2 cellular contexts compared by ENCODE assay signal in the genomic region with DNA sequence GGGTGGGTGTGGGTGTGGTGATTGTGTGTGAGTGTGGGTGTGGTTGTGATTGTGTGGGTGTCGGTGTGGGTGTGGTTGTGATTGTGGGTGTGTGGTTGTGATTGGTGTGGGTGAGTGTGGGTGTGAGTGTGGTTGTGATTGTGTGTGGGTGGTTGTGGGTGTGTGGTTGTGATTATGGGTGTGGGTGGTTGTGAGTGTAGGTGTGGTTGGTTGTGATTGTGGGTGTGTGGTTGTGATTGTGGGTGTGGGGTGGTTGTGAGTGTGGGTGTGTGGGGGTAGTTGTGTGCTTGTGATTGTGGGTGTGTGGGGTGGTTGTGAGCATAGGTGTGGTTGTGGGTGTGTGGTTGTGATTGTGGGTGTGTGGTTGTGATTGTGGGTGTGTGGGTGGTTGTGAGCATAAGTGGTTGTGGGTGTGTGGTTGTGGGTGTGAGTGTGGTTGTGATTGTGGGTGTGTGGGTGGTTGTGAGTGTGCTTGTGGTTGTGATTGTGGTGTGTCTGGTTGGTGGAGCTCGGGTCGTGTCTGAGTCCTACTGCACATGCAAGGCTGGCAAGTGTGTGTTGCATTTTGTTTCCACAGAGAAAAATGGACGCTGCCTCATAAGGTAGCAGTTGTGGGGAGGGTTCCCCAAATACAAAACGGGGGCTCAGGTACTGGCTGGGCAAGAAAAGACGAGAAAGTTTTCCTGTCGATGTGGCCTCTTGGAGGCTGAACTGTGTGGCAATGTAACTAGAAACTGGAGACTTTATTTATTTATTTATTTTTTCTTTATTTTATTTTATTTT.
TF ChIP-seq lines count a peak whose summit lies in the region.

No MANE protein-coding gene starts in this region.

TF ChIP-seq in HEK293, 187 proteins besides CTCF, POLR2A, EP300 and RAD21 (continued from another document and continues in another):
- TF ChIP-seq ZNF354C (tag by site-specific recombination; IDR thresholded peaks at IDR 0.05; ENCODE audit: borderline replicate concordance, low read depth): no peak
- no peak for TF ChIP-seq KLF16 (tag by site-specific recombination; IDR thresholded peaks at IDR 0.05)
- TF ChIP-seq ZXDB (tag by site-specific recombination; IDR thresholded peaks at IDR 0.05): no peak
- TF ChIP-seq, protein P1, sequence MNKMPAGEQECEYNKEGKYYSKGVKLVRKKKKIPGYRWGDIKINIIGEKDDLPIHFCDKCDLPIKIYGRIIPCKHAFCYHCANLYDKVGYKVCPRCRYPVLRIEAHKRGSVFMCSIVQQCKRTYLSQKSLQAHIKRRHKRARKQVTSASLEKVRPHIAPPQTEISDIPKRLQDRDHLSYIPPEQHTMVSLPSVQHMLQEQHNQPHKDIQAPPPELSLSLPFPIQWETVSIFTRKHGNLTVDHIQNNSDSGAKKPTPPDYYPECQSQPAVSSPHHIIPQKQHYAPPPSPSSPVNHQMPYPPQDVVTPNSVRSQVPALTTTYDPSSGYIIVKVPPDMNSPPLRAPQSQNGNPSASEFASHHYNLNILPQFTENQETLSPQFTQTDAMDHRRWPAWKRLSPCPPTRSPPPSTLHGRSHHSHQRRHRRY (tag by site-specific recombination; IDR thresholded peaks at IDR 0.05): no peak
- no peak for TF ChIP-seq ZNF26 (tag by site-specific recombination; IDR thresholded peaks at IDR 0.05)
- TF ChIP-seq KLF7 (tag by site-specific recombination; IDR thresholded peaks at IDR 0.05; ENCODE audit: borderline replicate concordance): peak; percentile 39; the same call in 1 of the 2 replicates
- TF ChIP-seq ZNF596 (tag by site-specific recombination; IDR thresholded peaks at IDR 0.05): no peak
- TF ChIP-seq ZNF112 (tag by site-specific recombination; IDR thresholded peaks at IDR 0.05): no peak
- peak; percentile 53; the same call in 1 of the 2 replicates for TF ChIP-seq ZNF169 (tag by site-specific recombination; IDR thresholded peaks at IDR 0.05)
- TF ChIP-seq ZSCAN5A (tag by site-specific recombination; IDR thresholded peaks at IDR 0.05): peak; percentile 20; the same call in 1 of the 2 replicates
- no peak for TF ChIP-seq ZNF292 (tag by site-specific recombination; IDR thresholded peaks at IDR 0.05; ENCODE audit: borderline replicate concordance, low read depth)
- TF ChIP-seq ZNF2 (tag by site-specific recombination; IDR thresholded peaks at IDR 0.05): peak; percentile 45; the same call in 1 of the 2 replicates
- TF ChIP-seq KLF8 (tag by site-specific recombination; IDR thresholded peaks at IDR 0.05): peak; percentile 98
- TF ChIP-seq ZNF692 (tag by site-specific recombination; IDR thresholded peaks at IDR 0.05): no peak
- no peak for TF ChIP-seq ZNF114 (tag by site-specific recombination; IDR thresholded peaks at IDR 0.05)
- TF ChIP-seq ZNF324 (tag by site-specific recombination; IDR thresholded peaks at IDR 0.05): no peak
- TF ChIP-seq ZNF146 (tag by site-specific recombination; IDR thresholded peaks at IDR 0.05): peak; percentile 3; the same call in 1 of the 2 replicates
- TF ChIP-seq KLF9 (tag by site-specific recombination; IDR thresholded peaks at IDR 0.05; ENCODE audit: low read depth): peak; percentile 92
- TF ChIP-seq, protein P2, sequence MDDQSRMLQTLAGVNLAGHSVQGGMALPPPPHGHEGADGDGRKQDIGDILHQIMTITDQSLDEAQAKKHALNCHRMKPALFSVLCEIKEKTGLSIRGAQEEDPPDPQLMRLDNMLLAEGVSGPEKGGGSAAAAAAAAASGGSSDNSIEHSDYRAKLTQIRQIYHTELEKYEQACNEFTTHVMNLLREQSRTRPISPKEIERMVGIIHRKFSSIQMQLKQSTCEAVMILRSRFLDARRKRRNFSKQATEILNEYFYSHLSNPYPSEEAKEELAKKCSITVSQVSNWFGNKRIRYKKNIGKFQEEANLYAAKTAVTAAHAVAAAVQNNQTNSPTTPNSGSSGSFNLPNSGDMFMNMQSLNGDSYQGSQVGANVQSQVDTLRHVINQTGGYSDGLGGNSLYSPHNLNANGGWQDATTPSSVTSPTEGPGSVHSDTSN (CRISPR knock-in tag; IDR thresholded peaks at IDR 0.05): no peak
- TF ChIP-seq ZNF202 (tag by site-specific recombination; IDR thresholded peaks at IDR 0.05; ENCODE audit: borderline replicate concordance): no peak
- TF ChIP-seq ZBTB7A (tag by site-specific recombination; IDR thresholded peaks at IDR 0.05; ENCODE audit: low read depth): peak; percentile 43; the same call in 1 of the 2 replicates
- TF ChIP-seq ZBTB17 (tag by site-specific recombination; IDR thresholded peaks at IDR 0.05): no peak

TF ChIP-seq in HepG2, 621 proteins besides CTCF, POLR2A, EP300 and RAD21 (continued from another document and continues in another):
- no peak for TF ChIP-seq PHF5A (CRISPR knock-in tag; IDR thresholded peaks at IDR 0.05; ENCODE audit: low read depth, unreplicated experiment)
- TF ChIP-seq ZNF335 (CRISPR knock-in tag; IDR thresholded peaks at IDR 0.05): no peak
- peak; percentile 16; the same call in 1 of the 2 replicates for TF ChIP-seq YEATS4 (CRISPR knock-in tag; IDR thresholded peaks at IDR 0.05; ENCODE audit: borderline replicate concordance)
- TF ChIP-seq ZNF646 (CRISPR knock-in tag; IDR thresholded peaks at IDR 0.05): peak; percentile 100
- no peak for TF ChIP-seq HBP1 (CRISPR knock-in tag; IDR thresholded peaks at IDR 0.05; ENCODE audit: low read depth)
- TF ChIP-seq CBX2 (IDR thresholded peaks at IDR 0.05; ENCODE audit: low read depth, low read length): no peak
- no peak for TF ChIP-seq CBX2 (CRISPR knock-in tag; IDR thresholded peaks at IDR 0.05; ENCODE audit: low read depth)
- TF ChIP-seq, protein P3, sequence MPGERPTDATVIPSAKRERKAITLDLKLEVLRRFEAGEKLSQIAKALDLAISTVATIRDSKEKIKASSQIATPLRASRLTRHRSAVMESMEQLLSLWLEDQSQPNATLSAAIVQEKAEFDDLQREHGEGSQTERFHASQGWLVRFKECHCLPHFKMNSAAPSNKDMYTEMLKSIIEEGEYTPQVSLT (CRISPR knock-in tag; IDR thresholded peaks at IDR 0.05; ENCODE audit: borderline replicate concordance, low read depth): no peak
- TF ChIP-seq ZNF839 (CRISPR knock-in tag; IDR thresholded peaks at IDR 0.05; ENCODE audit: borderline replicate concordance): no peak
- no peak for TF ChIP-seq ZFP36 (IDR thresholded peaks at IDR 0.05; ENCODE audit: borderline replicate concordance, low read depth, low read length, partially characterized antibody)
- TF ChIP-seq, protein P4, sequence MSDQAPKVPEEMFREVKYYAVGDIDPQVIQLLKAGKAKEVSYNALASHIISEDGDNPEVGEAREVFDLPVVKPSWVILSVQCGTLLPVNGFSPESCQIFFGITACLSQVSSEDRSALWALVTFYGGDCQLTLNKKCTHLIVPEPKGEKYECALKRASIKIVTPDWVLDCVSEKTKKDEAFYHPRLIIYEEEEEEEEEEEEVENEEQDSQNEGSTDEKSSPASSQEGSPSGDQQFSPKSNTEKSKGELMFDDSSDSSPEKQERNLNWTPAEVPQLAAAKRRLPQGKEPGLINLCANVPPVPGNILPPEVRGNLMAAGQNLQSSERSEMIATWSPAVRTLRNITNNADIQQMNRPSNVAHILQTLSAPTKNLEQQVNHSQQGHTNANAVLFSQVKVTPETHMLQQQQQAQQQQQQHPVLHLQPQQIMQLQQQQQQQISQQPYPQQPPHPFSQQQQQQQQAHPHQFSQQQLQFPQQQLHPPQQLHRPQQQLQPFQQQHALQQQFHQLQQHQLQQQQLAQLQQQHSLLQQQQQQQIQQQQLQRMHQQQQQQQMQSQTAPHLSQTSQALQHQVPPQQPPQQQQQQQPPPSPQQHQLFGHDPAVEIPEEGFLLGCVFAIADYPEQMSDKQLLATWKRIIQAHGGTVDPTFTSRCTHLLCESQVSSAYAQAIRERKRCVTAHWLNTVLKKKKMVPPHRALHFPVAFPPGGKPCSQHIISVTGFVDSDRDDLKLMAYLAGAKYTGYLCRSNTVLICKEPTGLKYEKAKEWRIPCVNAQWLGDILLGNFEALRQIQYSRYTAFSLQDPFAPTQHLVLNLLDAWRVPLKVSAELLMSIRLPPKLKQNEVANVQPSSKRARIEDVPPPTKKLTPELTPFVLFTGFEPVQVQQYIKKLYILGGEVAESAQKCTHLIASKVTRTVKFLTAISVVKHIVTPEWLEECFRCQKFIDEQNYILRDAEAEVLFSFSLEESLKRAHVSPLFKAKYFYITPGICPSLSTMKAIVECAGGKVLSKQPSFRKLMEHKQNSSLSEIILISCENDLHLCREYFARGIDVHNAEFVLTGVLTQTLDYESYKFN (CRISPR knock-in tag; conservative IDR thresholded peaks at IDR 0.05): no peak
- no peak for TF ChIP-seq ISX (CRISPR knock-in tag; conservative IDR thresholded peaks at IDR 0.05)
- TF ChIP-seq ZBTB33 (CRISPR knock-in tag; IDR thresholded peaks at IDR 0.05): no peak
- no peak for TF ChIP-seq ZBTB20 (CRISPR knock-in tag; IDR thresholded peaks at IDR 0.05; ENCODE audit: borderline replicate concordance, low read depth)
- no peak for TF ChIP-seq ZUFSP (CRISPR knock-in tag; IDR thresholded peaks at IDR 0.05; ENCODE audit: borderline replicate concordance)
- TF ChIP-seq ZNF572 (CRISPR knock-in tag; IDR thresholded peaks at IDR 0.05): no peak
- 0 out of 2 replicates have a peak, but pooled peaks have one; percentile 2 for TF ChIP-seq ZNF792 (CRISPR knock-in tag; IDR thresholded peaks at IDR 0.05)
- TF ChIP-seq ZNF546 (CRISPR knock-in tag; conservative IDR thresholded peaks at IDR 0.05): no peak
